8 cellular contexts compared by ENCODE assay signal in the genomic region with DNA sequence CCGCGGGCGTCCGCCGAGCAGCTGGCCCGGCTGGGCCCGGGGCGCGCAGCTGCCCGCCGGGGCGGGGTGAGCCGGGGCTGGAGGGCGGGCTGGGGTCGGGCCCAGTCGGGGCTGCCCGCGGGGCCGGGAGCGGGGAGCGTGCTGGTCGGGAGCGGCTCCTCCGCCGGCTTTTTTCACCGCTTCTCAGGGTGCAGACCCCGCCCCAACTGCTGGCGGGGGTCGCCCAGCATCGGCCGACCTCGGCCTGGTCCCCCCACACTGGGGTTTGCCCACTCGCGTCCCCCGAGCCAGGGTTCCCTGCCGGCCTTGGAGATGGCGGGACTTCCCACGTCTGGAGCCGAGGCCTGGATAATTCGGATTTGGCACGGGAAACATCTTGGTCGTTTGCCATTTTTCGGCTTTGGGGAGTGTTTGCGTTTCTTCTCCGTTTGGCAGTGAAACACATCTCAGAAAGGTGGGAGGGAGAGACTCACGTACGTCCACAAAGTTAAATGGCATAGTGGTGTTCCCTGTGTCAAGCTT. TPM values are rescaled to one million over a fixed set of nuclear protein-coding genes. Genes with fewer than 3 reads are reported as not detected.
DNase-seq lines count a peak whose midpoint lies in the region; ATAC-seq and TF ChIP-seq lines count a peak whose summit lies in the region.

No MANE protein-coding gene starts in this region.

- H3K9ac ChIP-seq in mesenchymal stem cell (ENCODE audit: low read length): peak overlapping the region; percentile 93

- peak overlapping the region; percentile 83 to 91 for H3K18ac ChIP-seq in mesenchymal stem cell (ENCODE audit: low read depth in 1 of 2, low read length in 2 of 2)

- POLR2A ChIA-PET in CD4-positive, alpha-beta T cell (lab: Charles Lee): interaction anchor here (0.6 to 4.4 kb wide), 15 partner anchors 9 to 1171 kb away, joined by 3 to 54 read pairs (median 6); a partner anchor contains a TSS

- H3K27me3 Mint-ChIP-seq in CD4-positive, alpha-beta T cell: no peaks in the 10 kb centered on the region

- WGBS in mesenchymal stem cell: under 1% methylated on average over 33 of the region's 47 CpGs
- under 1% methylated on average over 47 of the region's 47 CpGs for WGBS in thymus

- peak in 4 of 10 experiments; percentile 3 to 44 (median 7) for DNase-seq in CD4-positive, alpha-beta T cell
- DNase-seq in T-helper 22 cell (ENCODE audit: low read depth): peak; percentile 9
- DNase-seq in ecto neural progenitor cell (ENCODE audit: low spot score): peak; percentile 63
- peak; percentile 56 for DNase-seq in mesenchymal stem cell

- peaks cover 39% of the 10 kb centered on the region for H3K36me3 Mint-ChIP-seq in CD4-positive, alpha-beta T cell (ENCODE audit: low read depth)

- H3K9me3 Mint-ChIP-seq in CD4-positive, alpha-beta T cell: no peaks in the 10 kb centered on the region

- peak overlapping the region; percentile 90 for H3K27ac ChIP-seq in CD4-positive, alpha-beta T cell (ENCODE audit: low read depth, low read length)
- H3K27ac ChIP-seq in mesenchymal stem cell (ENCODE audit: low read length, poor library complexity, severe bottlenecking) (no peak overlapping the region), thymus (ENCODE audit: low read depth) (peak overlapping the region; percentile 94)

- peak overlapping the region; percentile 99 for H3K27ac Mint-ChIP-seq in CD4-positive, alpha-beta T cell

- no peak overlapping the region for H2BK15ac ChIP-seq in mesenchymal stem cell (ENCODE audit: low read depth, poor library complexity, severe bottlenecking)

- peak overlapping the region; percentile 98 for H4K8ac ChIP-seq in mesenchymal stem cell (ENCODE audit: low read length)

- CTCF ChIA-PET in CD4-positive, alpha-beta T cell (lab: Charles Lee): interaction anchor here (0.6 to 1.5 kb wide), 3 partner anchors 73 to 77 kb away, joined by 3 to 5 read pairs (median 3); a partner anchor contains a TSS

- no peak overlapping the region for H2BK12ac ChIP-seq in mesenchymal stem cell (ENCODE audit: low read length in 2 of 2)

- no peak overlapping the region for H2AK5ac ChIP-seq in mesenchymal stem cell (ENCODE audit: low read length, severe bottlenecking)

- H2AFZ ChIP-seq in mesenchymal stem cell (ENCODE audit: low read depth, low read length): no peak overlapping the region

- no peak for ATAC-seq in CD4-positive, alpha-beta T cell (ENCODE audit: poor library complexity)
- ATAC-seq in GM19397 (IDR thresholded peaks at IDR 0.05; ENCODE audit: unreplicated experiment) (peak; percentile 15), HG03558 (IDR thresholded peaks at IDR 0.05; ENCODE audit: extremely low read depth, unreplicated experiment) (peak; percentile 17), GM18861 (IDR thresholded peaks at IDR 0.05; ENCODE audit: unreplicated experiment) (no peak)

- peak overlapping the region; percentile 98 for H2BK120ac ChIP-seq in mesenchymal stem cell (ENCODE audit: low read depth, low read length)

- peak overlapping the region; percentile 25 for H2BK5ac ChIP-seq in mesenchymal stem cell (ENCODE audit: low read depth, low read length, poor library complexity, severe bottlenecking)

- no peaks in the 10 kb centered on the region for H3K9me3 ChIP-seq in CD4-positive, alpha-beta T cell (ENCODE audit: control insufficient read depth, low read length)
- no peaks in the 10 kb centered on the region for H3K9me3 ChIP-seq in mesenchymal stem cell (ENCODE audit: control insufficient read depth, low read length)
- peaks cover 1% of the 10 kb centered on the region for H3K9me3 ChIP-seq in thymus (ENCODE audit: control insufficient read depth)

- H4K91ac ChIP-seq in mesenchymal stem cell (ENCODE audit: low read length): peak overlapping the region; percentile 56

- H3K4me1 Mint-ChIP-seq in CD4-positive, alpha-beta T cell (ENCODE audit: low read depth): peaks cover 45% of the 10 kb centered on the region

- H3K27me3 ChIP-seq in CD4-positive, alpha-beta T cell (ENCODE audit: control insufficient read depth, insufficient read depth, low read length): no peaks in the 10 kb centered on the region
- no peaks in the 10 kb centered on the region for H3K27me3 ChIP-seq in mesenchymal stem cell (ENCODE audit: control insufficient read depth in 1 of 2, insufficient read depth in 1 of 2, low read length in 2 of 2)
- H3K27me3 ChIP-seq in thymus (ENCODE audit: control insufficient read depth, insufficient read depth): no peaks in the 10 kb centered on the region

- H3K4me1 ChIP-seq in mesenchymal stem cell (ENCODE audit: control insufficient read depth, insufficient read depth, low read depth, low read length) (peaks cover 8% of the 10 kb centered on the region), thymus (ENCODE audit: control insufficient read depth, insufficient read depth, low read length) (peaks cover 6% of the 10 kb centered on the region)

- H3K14ac ChIP-seq in mesenchymal stem cell (ENCODE audit: low read length in 2 of 2): peak overlapping the region in 1 of 2 experiments; percentile 98

- H3K23ac ChIP-seq in mesenchymal stem cell (ENCODE audit: low read length in 2 of 2): peak overlapping the region in 1 of 2 experiments; percentile 79

- peak overlapping the region; percentile 100 for H3K4me3 Mint-ChIP-seq in CD4-positive, alpha-beta T cell

- intact Hi-C loops in CD4-positive, alpha-beta T cell (cut with DNase I, micrococcal nuclease): loop anchor here (2.0 to 10.0 kb wide), 7 partner anchors 73 to 1547 kb away; a partner anchor contains a TSS

- peaks cover 5 to 9% of the 10 kb centered on the region in 2 experiments for H3K36me3 ChIP-seq in mesenchymal stem cell (ENCODE audit: control insufficient read depth in 1 of 2, insufficient read depth in 2 of 2, low read depth in 1 of 2, low read length in 2 of 2)
- peaks cover 17% of the 10 kb centered on the region for H3K36me3 ChIP-seq in thymus (ENCODE audit: control insufficient read depth, insufficient read depth)

- peaks cover 2% of the 10 kb centered on the region for H3K79me1 ChIP-seq in mesenchymal stem cell (replicated peaks; ENCODE audit: low read length, poor library complexity, severe bottlenecking)

- no peak for TF ChIP-seq CTCF in CD4-positive, alpha-beta T cell (IDR thresholded peaks at IDR 0.05)

- peak overlapping the region; percentile 67 for H3K4me2 ChIP-seq in mesenchymal stem cell (ENCODE audit: low read length, poor library complexity, severe bottlenecking)

- H3K4ac ChIP-seq in mesenchymal stem cell (ENCODE audit: low read depth in 1 of 2, low read length in 2 of 2): peak overlapping the region; percentile 19 to 71

- H3K4me3 ChIP-seq in mesenchymal stem cell (ENCODE audit: insufficient read depth in 1 of 2, low read depth in 1 of 2, low read length in 2 of 2) (peak overlapping the region; percentile 78 to 88), thymus (ENCODE audit: low read length) (peak overlapping the region; percentile 96)

RNA-seq across cellular contexts. Expression of a gene that starts 0.4 kb away (rescaled TPM):
- 10 to 100 TPM; 64.7 to 67.4 TPM for total RNA-seq in CD4-positive, alpha-beta T cell
- 92.2 TPM for polyA plus RNA-seq in mesenchymal stem cell (2013, experiment 1 of 2)
- 91.8 TPM for polyA plus RNA-seq in mesenchymal stem cell (2013, experiment 2 of 2)
- polyA plus RNA-seq in thymus: 36.2 TPM

Comparison
In these comparisons a context has a peak if more than half of its experiments do, and no peak if none do; other contexts are left out.
1. ATAC-seq: peak in GM19397 (single experiment) and HG03558 (single experiment); none in CD4-positive, alpha-beta T cell (single experiment) and GM18861 (single experiment).